1 cellular context compared by ENCODE assay signal in the genomic region with DNA sequence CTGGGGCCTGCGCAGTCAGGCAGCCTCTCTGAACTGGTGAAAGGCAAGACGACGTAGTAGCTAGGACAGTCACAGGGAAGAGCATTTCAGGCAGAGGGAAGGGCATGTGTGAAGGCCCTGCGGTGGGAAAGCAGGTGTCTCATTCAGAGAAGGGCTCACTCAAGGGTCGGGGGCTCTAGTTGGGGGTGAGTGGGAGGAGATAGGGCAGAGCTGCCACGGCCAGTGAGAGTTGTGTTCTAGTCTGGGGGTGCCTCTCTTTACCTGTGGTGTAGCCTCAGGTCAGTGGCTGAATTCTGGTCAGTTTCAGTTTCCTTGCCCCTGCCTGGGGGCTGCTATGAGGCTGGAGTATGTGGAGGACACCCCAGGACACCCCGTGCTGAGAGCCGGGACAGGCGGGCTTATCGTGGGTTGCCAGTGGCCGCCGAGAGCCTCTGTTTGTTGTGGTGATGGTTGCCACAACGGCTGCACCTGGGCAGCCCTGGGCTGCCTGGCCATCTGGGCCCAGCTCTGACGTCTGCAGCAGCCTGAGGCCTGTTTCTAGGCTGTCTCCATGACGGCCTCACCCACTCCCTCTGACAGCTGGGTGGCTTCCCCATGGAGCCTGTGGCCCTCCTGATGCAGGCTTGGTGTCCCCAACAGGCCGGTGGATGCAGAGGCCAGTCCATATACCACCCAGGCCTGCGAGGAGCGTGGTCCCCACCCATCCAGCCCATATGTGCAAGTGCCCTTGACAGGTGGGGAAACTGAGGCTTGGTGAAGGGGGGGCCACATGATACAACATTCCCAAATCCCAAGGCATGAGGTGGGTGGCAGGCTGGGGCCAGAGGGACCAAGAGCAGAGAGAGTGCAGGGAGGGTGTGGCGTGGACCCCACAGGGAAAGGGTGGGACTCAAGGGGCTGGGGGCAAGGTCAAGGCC.
TF ChIP-seq lines count a peak whose summit lies in the region.

No MANE protein-coding gene starts in this region.

TF ChIP-seq in endothelial cell of umbilical vein, 7 proteins besides CTCF, POLR2A, EP300 and RAD21:
- TF ChIP-seq EZH2 (IDR thresholded peaks at IDR 0.05; ENCODE audit: borderline replicate concordance, low read depth, low read length, severe bottlenecking), result no peak
- no peak for TF ChIP-seq JUN (IDR thresholded peaks at IDR 0.05; ENCODE audit: borderline replicate concordance, insufficient read depth, insufficient read length, low read depth)
- TF ChIP-seq GATA2 (IDR thresholded peaks at IDR 0.05; ENCODE audit: insufficient read depth, insufficient read length, low read depth, low read length), result no peak
- TF ChIP-seq FOS (IDR thresholded peaks at IDR 0.05; ENCODE audit: borderline replicate concordance, insufficient read depth, low read length), result no peak
- TF ChIP-seq POLR2AphosphoS5 (IDR thresholded peaks at IDR 0.05; ENCODE audit: insufficient read depth, low read depth, low read length), result no peak
- TF ChIP-seq MYC (IDR thresholded peaks at IDR 0.05; ENCODE audit: low read depth, low read length), result no peak
- TF ChIP-seq, protein P1, sequence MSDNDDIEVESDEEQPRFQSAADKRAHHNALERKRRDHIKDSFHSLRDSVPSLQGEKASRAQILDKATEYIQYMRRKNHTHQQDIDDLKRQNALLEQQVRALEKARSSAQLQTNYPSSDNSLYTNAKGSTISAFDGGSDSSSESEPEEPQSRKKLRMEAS (IDR thresholded peaks at IDR 0.05; ENCODE audit: insufficient read depth, insufficient read length), result no peak
